17 cellular contexts compared by ENCODE assay signal in genomic region chr15:78925076-78925624, GRCh38. TPM values are rescaled to one million over a fixed set of nuclear protein-coding genes. Genes with fewer than 3 reads are reported as not detected.
DNase-seq lines count a peak whose midpoint lies in the region; ATAC-seq and TF ChIP-seq lines count a peak whose summit lies in the region.
"Had no signal": no experiment of that assay in that cellular context is flagged by ENCODE, and none has a peak within 500 bp of the region (broad histone marks: within the 10 kb centered on the region; RNA-seq: fewer than 3 reads in every experiment).

No MANE protein-coding gene starts in this region.

- H3K27me3 Mint-ChIP-seq in T-helper 17 cell (no peaks in the 10 kb centered on the region), memory B cell (no peaks in the 10 kb centered on the region)

- peaks cover 87% of the 10 kb centered on the region for H3K36me3 ChIP-seq in upper lobe of right lung

- no peak for TF ChIP-seq CTCF in upper lobe of right lung (IDR thresholded peaks at IDR 0.05)

- no peak overlapping the region for H3K4me3 ChIP-seq in upper lobe of right lung
- H3K4me3 ChIP-seq: HAP-1, SJSA1 had no signal

- no peak overlapping the region for H3K4me3 Mint-ChIP-seq in T-helper 17 cell
- H3K4me3 Mint-ChIP-seq in memory B cell: no peak overlapping the region

- H3K27ac Mint-ChIP-seq in T-helper 17 cell (peak overlapping the region; percentile 85), memory B cell (peak overlapping the region; percentile 48)

- in situ Hi-C loops in GM18951 (cut with MboI; ENCODE audit: low sequenced_read_pairs, unreplicated experiment): no loop called here

- H3K4me1 Mint-ChIP-seq in T-helper 17 cell (peaks cover 11% of the 10 kb centered on the region), memory B cell (peaks cover 26% of the 10 kb centered on the region)

- H3K4me1 ChIP-seq in upper lobe of right lung: no peaks in the 10 kb centered on the region
- H3K4me1 ChIP-seq: BE2C, HAP-1, SJSA1 had no signal

- H3K36me3 Mint-ChIP-seq in T-helper 17 cell (ENCODE audit: low read depth) (peaks cover 9% of the 10 kb centered on the region), memory B cell (peaks cover 35% of the 10 kb centered on the region)

- intact Hi-C loops in upper lobe of right lung (cut with DNase I): no loop called here
- intact Hi-C loops in cardiac septum (cut with DNase I): no loop called here

- no peaks in the 10 kb centered on the region for H3K9me3 Mint-ChIP-seq in memory B cell

- TF ChIP-seq POLR2A in GM18951 (IDR thresholded peaks at IDR 0.05; ENCODE audit: extremely low read depth, insufficient read depth, insufficient read length): peak; percentile 26

- no peaks in the 10 kb centered on the region for H3K27me3 ChIP-seq in upper lobe of right lung
- H3K27me3 ChIP-seq: BE2C, SJSA1 had no signal

- no peak for ATAC-seq in T-helper 17 cell
- no peak for ATAC-seq in memory B cell (ENCODE audit: low read depth)
- no peak for ATAC-seq in upper lobe of right lung
- ATAC-seq in HG03432 (IDR thresholded peaks at IDR 0.05; ENCODE audit: unreplicated experiment): no peak

- H3K27ac ChIP-seq in upper lobe of right lung: no peak overlapping the region
- H3K27ac ChIP-seq: SJSA1 had no signal

- DNase-seq in T-helper 17 cell (no peak), memory B cell (ENCODE audit: low spot score in 2 of 2) (no peak), upper lobe of right lung (peak; percentile 59), cardiac septum (ENCODE audit: low spot score) (no peak)
- no peak for DNase-seq in activated effector memory CD4-positive, alpha-beta T cell treated with Interleukin-2 at 50 U/mL for 16 hours
- DNase-seq: BE2C, DMS153, MV-4-11, NCI-H146, NCI-H2107, NCI-H226, NCI-H526, OCI-M1 had no signal

- H3K9me3 ChIP-seq in T-helper 17 cell (ENCODE audit: control insufficient read depth, low read length, poor library complexity, severe bottlenecking): no peaks in the 10 kb centered on the region
- H3K9me3 ChIP-seq in upper lobe of right lung: no peaks in the 10 kb centered on the region
- H3K9me3 ChIP-seq: BE2C, HAP-1, SJSA1 had no signal

RNA-seq across cellular contexts. Expression of gene CTSH, which starts 19.7 kb away (rescaled TPM):
- total RNA-seq in T-helper 17 cell (100 to 1,000 TPM; 109 to 116 TPM), upper lobe of right lung (1,018 TPM), cardiac septum (38.8 TPM)

RNA-seq across cellular contexts. Expression of gene MORF4L1, which starts 52.5 kb away (rescaled TPM):
- total RNA-seq in T-helper 17 cell (100 to 1,000 TPM; 373 to 376 TPM), upper lobe of right lung (261 TPM), cardiac septum (335 TPM)
